8 cellular contexts compared by ENCODE assay signal in the genomic region with DNA sequence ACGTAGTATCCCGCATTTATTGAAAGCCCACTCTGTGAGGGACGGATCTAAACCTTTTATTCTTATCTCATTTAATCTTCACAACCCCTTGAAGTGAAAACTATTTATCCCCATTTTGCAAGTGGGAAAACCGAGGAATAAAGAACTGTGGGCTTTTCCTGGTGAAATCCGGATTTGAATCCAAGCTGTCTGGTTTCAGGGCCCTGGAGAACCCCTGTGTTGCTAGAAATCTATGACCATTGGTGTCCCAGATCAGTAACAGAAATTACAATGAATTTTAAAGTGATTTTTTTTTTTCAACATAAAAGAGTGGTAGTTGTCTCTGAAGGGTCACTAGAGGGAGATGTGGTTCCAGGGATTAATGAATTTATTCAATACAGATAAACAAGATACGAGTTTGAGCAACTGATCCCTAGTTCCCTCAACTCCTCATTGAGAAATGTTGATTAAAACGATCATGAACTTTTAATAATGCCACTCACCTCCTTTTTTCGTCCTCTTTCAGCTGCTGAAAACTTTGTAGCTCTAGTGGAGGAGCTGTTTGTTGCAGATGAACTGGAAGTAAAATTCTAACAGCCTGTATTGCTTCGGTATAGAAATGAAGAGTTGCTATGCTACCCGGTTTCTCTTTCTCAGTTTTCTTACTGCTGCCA. TPM values are rescaled to one million over a fixed set of nuclear protein-coding genes. Genes with fewer than 3 reads are reported as not detected.
DNase-seq lines count a peak whose midpoint lies in the region; ATAC-seq and TF ChIP-seq lines count a peak whose summit lies in the region.

No MANE protein-coding gene starts in this region.

- DNase-seq in CD14-positive monocyte (ENCODE audit: low spot score) (no peak), HAP-1 (ENCODE audit: low spot score in 2 of 2) (peak in 1 of 2 experiments; percentile 49), RKO (ENCODE audit: low spot score) (peak; percentile 73), hypothalamus (lab: John Stamatoyannopoulos, UW) (no peak), omental fat pad (ENCODE audit: low spot score) (no peak)
- peak in 7 of 9 donors; percentile 14 to 52 (median 33) for DNase-seq in naive thymus-derived CD4-positive, alpha-beta T cell
- DNase-seq in activated CD4-positive, alpha-beta T cell treated with anti-CD3 and anti-CD28 coated beads, Interleukin-2, amount 50 U/mL, for 48 hours = no peak

- 14 to 20% methylated on average over 5 to 10 of the region's 10 CpGs for WGBS in ectodermal cell, 2 experiments

- ATAC-seq in naive thymus-derived CD4-positive, alpha-beta T cell = no peak
- no peak for ATAC-seq in omental fat pad (ENCODE audit: low FRiP score)

- intact Hi-C loops in CD14-positive monocyte (cut with micrococcal nuclease) = loop anchor here in 1 of 2 donors (10.0 kb wide), 1 partner anchor 305 kb away; a partner anchor contains a TSS
- intact Hi-C loops in naive thymus-derived CD4-positive, alpha-beta T cell (cut with micrococcal nuclease) = loop anchor here (1.0 to 5.0 kb wide), 12 partner anchors 10 to 1301 kb away; a partner anchor contains a TSS

- peaks cover 22% of the 10 kb centered on the region for H3K4me1 ChIP-seq in HAP-1
- peaks cover 36% of the 10 kb centered on the region for H3K4me1 ChIP-seq in ectodermal cell (ENCODE audit: control insufficient read depth, insufficient read depth, low read length)
- peaks cover 28 to 36% of the 10 kb centered on the region in 2 donors for H3K4me1 ChIP-seq in naive thymus-derived CD4-positive, alpha-beta T cell (ENCODE audit: control insufficient read depth in 2 of 2, insufficient read depth in 2 of 2, low read length in 2 of 2)

- TF ChIP-seq CTCF in CD14-positive monocyte (IDR thresholded peaks at IDR 0.05) (peak; percentile 66), omental fat pad (IDR thresholded peaks at IDR 0.05) (no peak)

- H3K9me3 Mint-ChIP-seq in CD14-positive monocyte = peaks cover 0 to 4% (median 0%) of the 10 kb centered on the region in 7 donors
- H3K9me3 Mint-ChIP-seq in naive thymus-derived CD4-positive, alpha-beta T cell = peaks cover 0 to 11% (median 0%) of the 10 kb centered on the region in 11 donors

- H3K9me3 ChIP-seq in HAP-1 (no peaks in the 10 kb centered on the region), ectodermal cell (ENCODE audit: control insufficient read depth, low read length) (no peaks in the 10 kb centered on the region)
- H3K9me3 ChIP-seq in naive thymus-derived CD4-positive, alpha-beta T cell (ENCODE audit: control insufficient read depth in 2 of 3, low read length in 3 of 3) = no peaks in the 10 kb centered on the region

- H3K27ac ChIP-seq in ectodermal cell (ENCODE audit: insufficient read depth, low read depth, low read length, poor library complexity, severe bottlenecking) = peak overlapping the region; percentile 67
- peak overlapping the region; percentile 95 for H3K27ac ChIP-seq in naive thymus-derived CD4-positive, alpha-beta T cell (ENCODE audit: low read depth, low read length)

- H3K36me3 Mint-ChIP-seq in CD14-positive monocyte = peaks cover 31 to 34% of the 10 kb centered on the region in 2 donors
- H3K36me3 Mint-ChIP-seq in naive thymus-derived CD4-positive, alpha-beta T cell = peaks cover 5 to 51% (median 28%) of the 10 kb centered on the region in 5 donors

- peaks cover 0 to 4% (median 2%) of the 10 kb centered on the region in 3 donors for H3K27me3 Mint-ChIP-seq in CD14-positive monocyte (ENCODE audit: low read depth in 3 of 3)
- H3K27me3 Mint-ChIP-seq in naive thymus-derived CD4-positive, alpha-beta T cell = peaks cover 0 to 6% (median 0%) of the 10 kb centered on the region in 5 donors

- CTCF ChIA-PET in naive thymus-derived CD4-positive, alpha-beta T cell (lab: Charles Lee) = interaction anchor here (0.7 to 3.8 kb wide), 11 partner anchors 10 to 548 kb away, joined by 3 to 14 read pairs (median 4); a partner anchor contains a TSS

- H3K27ac Mint-ChIP-seq in CD14-positive monocyte = peak overlapping the region; percentile 98 to 100 (median 99)
- H3K27ac Mint-ChIP-seq in naive thymus-derived CD4-positive, alpha-beta T cell = peak overlapping the region; percentile 97 to 100 (median 100)

- H3K4me3 Mint-ChIP-seq in CD14-positive monocyte = peak overlapping the region; percentile 99 to 100
- H3K4me3 Mint-ChIP-seq in naive thymus-derived CD4-positive, alpha-beta T cell = peak overlapping the region; percentile 96 to 100 (median 100)

- H3K27me3 ChIP-seq in HAP-1 (ENCODE audit: low read depth) (no peaks in the 10 kb centered on the region), ectodermal cell (ENCODE audit: control insufficient read depth, insufficient read depth, low read length, poor library complexity, severe bottlenecking) (no peaks in the 10 kb centered on the region)
- H3K27me3 ChIP-seq in naive thymus-derived CD4-positive, alpha-beta T cell (ENCODE audit: control insufficient read depth in 2 of 2, insufficient read depth in 2 of 2, low read length in 2 of 2) = no peaks in the 10 kb centered on the region

- H3K4me1 Mint-ChIP-seq in CD14-positive monocyte = peaks cover 35% of the 10 kb centered on the region
- H3K4me1 Mint-ChIP-seq in naive thymus-derived CD4-positive, alpha-beta T cell = peaks cover 26 to 65% (median 59%) of the 10 kb centered on the region in 7 donors

- POLR2A ChIA-PET in naive thymus-derived CD4-positive, alpha-beta T cell (lab: Charles Lee) = interaction anchor here (0.9 to 8.9 kb wide), 10 partner anchors 10 to 78 kb away, joined by 3 to 166 read pairs (median 7); a partner anchor contains a TSS

- peaks cover 45% of the 10 kb centered on the region for H3K36me3 ChIP-seq in HAP-1 (replicated peaks)
- H3K36me3 ChIP-seq in ectodermal cell (ENCODE audit: control insufficient read depth, insufficient read depth, low read length) = peaks cover 30% of the 10 kb centered on the region
- peaks cover 8 to 37% (median 8%) of the 10 kb centered on the region in 3 experiments for H3K36me3 ChIP-seq in naive thymus-derived CD4-positive, alpha-beta T cell (ENCODE audit: control insufficient read depth in 2 of 3, insufficient read depth in 3 of 3, low read length in 3 of 3)

- in situ Hi-C loops in HAP-1 (cut with MboI; ENCODE audit: low sequenced_read_pairs) = no loop called here

- H3K4me3 ChIP-seq in HAP-1 = peak overlapping the region; percentile 91
- peak overlapping the region; percentile 94 for H3K4me3 ChIP-seq in ectodermal cell (ENCODE audit: insufficient read depth, low read depth, low read length)
- peak overlapping the region; percentile 96 for H3K4me3 ChIP-seq in naive thymus-derived CD4-positive, alpha-beta T cell (ENCODE audit: low read length)

RNA-seq across cellular contexts. Expression of a gene that starts 0.9 kb away (rescaled TPM):
- polyA plus RNA-seq in CD14-positive monocyte = 100 to 1,000 TPM; 258 to 281 TPM
- 554 TPM for polyA plus RNA-seq in ectodermal cell (2013, experiment 1 of 4)
- 549 TPM for polyA plus RNA-seq in ectodermal cell (2013, experiment 2 of 4)
- 378 TPM for polyA plus RNA-seq in ectodermal cell (2013, experiment 3 of 4)
- polyA plus RNA-seq in ectodermal cell (2013, experiment 4 of 4) = 387 TPM
- 100 to 1,000 TPM; 168 to 347 (median 228) TPM for total RNA-seq in naive thymus-derived CD4-positive, alpha-beta T cell
- polyA plus RNA-seq in naive thymus-derived CD4-positive, alpha-beta T cell = 100 to 1,000 TPM; 297 to 316 TPM
- total RNA-seq in omental fat pad = 100 to 1,000 TPM; 112 to 153 (median 143) TPM

RNA-seq across cellular contexts. Expression of a gene that starts 28.4 kb away (rescaled TPM):
- under 1 TPM; 0.74 to 0.92 TPM for polyA plus RNA-seq in CD14-positive monocyte
- 25.3 TPM for polyA plus RNA-seq in ectodermal cell (2013, experiment 1 of 4)
- 28.3 TPM for polyA plus RNA-seq in ectodermal cell (2013, experiment 2 of 4)
- polyA plus RNA-seq in ectodermal cell (2013, experiment 3 of 4) = 21.9 TPM
- polyA plus RNA-seq in ectodermal cell (2013, experiment 4 of 4) = 20.3 TPM
- total RNA-seq in naive thymus-derived CD4-positive, alpha-beta T cell = 1 to 10 TPM; 2.0 to 5.1 (median 2.6) TPM
- polyA plus RNA-seq in naive thymus-derived CD4-positive, alpha-beta T cell = 1 to 10 TPM; 3.7 to 4.3 TPM
- total RNA-seq in omental fat pad = 1 to 10 TPM in 1 of 4 donors, under 1 TPM in 3; 0.36 to 1.6 (median 0.70) TPM

RNA-seq across cellular contexts. Expression of a gene that starts 28.5 kb away (rescaled TPM):
- 10 to 100 TPM; 12.3 to 16.9 TPM for polyA plus RNA-seq in CD14-positive monocyte
- 13.1 TPM for polyA plus RNA-seq in ectodermal cell (2013, experiment 1 of 4)
- polyA plus RNA-seq in ectodermal cell (2013, experiment 2 of 4) = 10.1 TPM
- 8.9 TPM for polyA plus RNA-seq in ectodermal cell (2013, experiment 3 of 4)
- 12.6 TPM for polyA plus RNA-seq in ectodermal cell (2013, experiment 4 of 4)
- 10 to 100 TPM; 15.7 to 29.9 (median 20.6) TPM for total RNA-seq in naive thymus-derived CD4-positive, alpha-beta T cell
- 10 to 100 TPM; 31.9 to 34.4 TPM for polyA plus RNA-seq in naive thymus-derived CD4-positive, alpha-beta T cell
- 10 to 100 TPM; 18.5 to 57.9 (median 24.2) TPM for total RNA-seq in omental fat pad

Comparison
In these comparisons a context has a peak if more than half of its experiments do, and no peak if none do; other contexts are left out.
1. DNase-seq: peak in RKO (single experiment) and naive thymus-derived CD4-positive, alpha-beta T cell (7 of 9); none in CD14-positive monocyte (single experiment), hypothalamus (0 of 51), omental fat pad (single experiment) and activated CD4-positive, alpha-beta T cell treated with anti-CD3 and anti-CD28 coated beads, Interleukin-2, amount 50 U/mL, for 48 hours (0 of 2).
2. Peak in every context shown above with its lines, with median percentiles within 50 percentile points of each other: H3K4me3 ChIP-seq.